Comparison of ENCODE assay signal across 35 cellular contexts in the genomic region with DNA sequence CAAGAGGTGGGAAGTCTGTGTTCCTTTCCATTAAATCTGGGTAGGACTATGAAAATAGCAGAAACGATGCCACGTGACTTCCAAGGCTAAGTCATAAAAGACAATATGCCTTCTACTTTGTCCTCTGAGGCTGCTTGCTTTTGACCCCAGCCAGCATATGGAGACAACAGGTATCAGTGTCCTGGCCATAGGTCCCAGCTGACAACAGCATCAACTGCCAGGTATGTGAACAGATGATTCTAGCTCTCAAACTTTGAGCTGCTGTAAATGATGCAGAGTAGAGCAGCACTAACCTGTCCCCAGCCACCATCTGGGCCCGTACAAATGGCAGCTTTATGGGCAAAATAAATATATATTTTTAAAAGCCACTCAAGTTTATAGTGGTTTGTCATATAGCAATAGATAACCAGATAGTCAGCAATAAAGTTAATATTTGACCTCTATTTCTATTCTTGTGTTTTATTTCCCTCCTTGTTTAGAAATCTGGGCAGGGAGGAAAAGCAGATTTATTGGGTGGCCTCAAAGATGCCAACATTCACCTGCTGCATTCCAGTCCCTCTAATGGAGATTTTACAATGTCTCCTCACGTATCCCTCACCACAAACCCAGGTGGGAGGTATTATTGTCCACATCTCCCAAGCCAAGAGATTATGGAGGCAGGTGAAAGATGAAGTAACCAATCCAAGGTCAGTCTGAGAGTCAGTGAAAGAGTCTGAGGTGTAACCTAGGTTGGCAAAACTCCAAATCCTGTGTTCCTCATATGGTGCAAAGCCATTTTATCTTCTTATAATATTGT.
"Had no signal": no experiment of that assay in that cellular context is flagged by ENCODE, and none has a peak within 500 bp of the region (broad histone marks: within the 10 kb centered on the region; RNA-seq: fewer than 3 reads in every experiment).

No MANE protein-coding gene starts in this region.

- H3K9me3 Mint-ChIP-seq: activated B cell treated with CpG ODN at 0.5 μM for 24 hours; activated naive CD4-positive, alpha-beta T cell treated with anti-CD3 and anti-CD28 coated beads, Interleukin-2, amount 50 U/mL, for 24 hours; activated T-cell treated with anti-CD3 and anti-CD28 coated beads, Interleukin-2, amount 50 U/mL, for 24 hours had no signal

- H3K27me3 ChIP-seq: ascending aorta, cardiac muscle cell had no signal

- H3K36me3 Mint-ChIP-seq: activated CD8-positive, alpha-beta memory T cell treated with anti-CD3 and anti-CD28 coated beads, Interleukin-2, amount 10 ng/mL, durations not matched to agents 7 days and 5 days; activated naive CD4-positive, alpha-beta T cell treated with anti-CD3 and anti-CD28 coated beads, Interleukin-2, amount 10 ng/mL, durations not matched to agents 7 days and 5 days; activated naive CD4-positive, alpha-beta T cell treated with anti-CD3 and anti-CD28 coated beads, Interleukin-2, amount 50 U/mL, for 24 hours; activated naive CD8-positive, alpha-beta T cell; activated naive CD8-positive, alpha-beta T cell treated with anti-CD3 and anti-CD28 coated beads, Interleukin-2, amount 10 ng/mL, durations not matched to agents 7 days and 5 days; brain had no signal

- H3K27ac Mint-ChIP-seq: activated B cell treated with CpG ODN at 0.5 μM for 24 hours; activated CD4-positive, alpha-beta memory T cell treated with anti-CD3 and anti-CD28 coated beads, Interleukin-2, amount 10 ng/mL, durations not matched to agents 7 days and 5 days; activated CD4-positive, alpha-beta T cell treated with anti-CD3 and anti-CD28 coated beads, Interleukin-2, amount 10 ng/mL, durations not matched to agents 24 days and 14 days; activated CD8-positive, alpha-beta memory T cell treated with anti-CD3 and anti-CD28 coated beads, Interleukin-2, amount 10 ng/mL, durations not matched to agents 7 days and 5 days; activated CD8-positive, alpha-beta T cell treated with anti-CD3 and anti-CD28 coated beads, Interleukin-2, amount 10 ng/mL, durations not matched to agents 7 days and 5 days; activated naive CD4-positive, alpha-beta T cell treated with anti-CD3 and anti-CD28 coated beads, Interleukin-2, amount 10 ng/mL, durations not matched to agents 7 days and 5 days; activated naive CD4-positive, alpha-beta T cell treated with anti-CD3 and anti-CD28 coated beads, Interleukin-2, amount 50 U/mL, for 24 hours; activated naive CD8-positive, alpha-beta T cell; activated naive CD8-positive, alpha-beta T cell treated with anti-CD3 and anti-CD28 coated beads, Interleukin-2, amount 10 ng/mL, durations not matched to agents 7 days and 5 days; activated naive CD8-positive, alpha-beta T cell treated with anti-CD3 and anti-CD28 coated beads, Interleukin-2, amount 50 U/mL, for 24 hours; activated T-cell treated with anti-CD3 and anti-CD28 coated beads, Interleukin-2, amount 50 U/mL, for 24 hours; activated T-helper 2 cell treated with anti-CD3 and anti-CD28 coated beads, Interferon-gamma antibody, Interleukin-2, Interleukin-4, amounts not matched to agents 10 μg/mL and 5 μg/mL and 100 μg/mL, durations not matched to agents 14 hours and 24 hours and 36 hours; T-helper 1 cell treated with Interleukin-12 subunit alpha and Interleukin-12 subunit beta and Interleukin-4 antibody, amounts not matched to agents 30 μg/mL and 1 μg/mL, for 36 hours; T-helper 2 cell treated with Interferon-gamma antibody and Interleukin-4, amounts not matched to agents 5 μg/mL and 100 μg/mL, for 36 hours had no signal

- DNase-seq: activated B cell treated with CpG ODN at 0.5 μM for 24 hours; activated CD4-positive, alpha-beta memory T cell treated with anti-CD3 and anti-CD28 coated beads, Interleukin-2, amount 10 ng/mL, durations not matched to agents 7 days and 5 days; activated CD4-positive, alpha-beta T cell treated with anti-CD3 and anti-CD28 coated beads for 4 hours; activated CD4-positive, alpha-beta T cell treated with anti-CD3 and anti-CD28 coated beads, Interleukin-2, amount 10 ng/mL, durations not matched to agents 24 days and 14 days; activated CD4-positive, alpha-beta T cell treated with anti-CD3 and anti-CD28 coated beads, Interleukin-2, amount 50 U/mL, for 48 hours; activated CD4-positive, CD25-positive, alpha-beta regulatory T cell treated with anti-CD3 and anti-CD28 coated beads, Interleukin-2, amount 50 U/mL, for 72 hours; activated CD8-positive, alpha-beta memory T cell treated with anti-CD3 and anti-CD28 coated beads for 24 hours; activated CD8-positive, alpha-beta memory T cell treated with anti-CD3 and anti-CD28 coated beads, Interleukin-2, amount 10 ng/mL, durations not matched to agents 7 days and 5 days; activated CD8-positive, alpha-beta memory T cell treated with anti-CD3 and anti-CD28 coated beads, Interleukin-2, amount 50 U/mL, for 48 hours; activated CD8-positive, alpha-beta T cell treated with anti-CD3 and anti-CD28 coated beads, Interleukin-2, amount 10 ng/mL, durations not matched to agents 7 days and 5 days; activated effector memory CD4-positive, alpha-beta T cell treated with Interleukin-2 at 50 U/mL for 16 hours; activated gamma-delta T cell; activated naive CD4-positive, alpha-beta T cell treated with anti-CD3 and anti-CD28 coated beads, Interleukin-2, amount 10 ng/mL, durations not matched to agents 7 days and 5 days; activated naive CD4-positive, alpha-beta T cell treated with Interleukin-2 at 50 U/mL for 16 hours; activated naive CD8-positive, alpha-beta T cell treated with anti-CD3 and anti-CD28 coated beads, Interleukin-2, amount 10 ng/mL, durations not matched to agents 7 days and 5 days; activated naive CD8-positive, alpha-beta T cell treated with anti-CD3 and anti-CD28 coated beads, Interleukin-2, amount 50 U/mL, for 24 hours; activated T-cell treated with anti-CD3 and anti-CD28 coated beads, Interleukin-2, amount 50 U/mL, for 24 hours; activated T-cell treated with anti-CD3 and anti-CD28 coated beads, Interleukin-2, amount 50 U/mL, for 48 hours; amygdala; anterior cingulate cortex; caudate nucleus; T-helper 1 cell; T-helper 2 cell; T-helper 9 cell had no signal

- H3K27ac ChIP-seq: ascending aorta, cardiac muscle cell, VCaP had no signal

- H3K4me1 Mint-ChIP-seq: activated B cell treated with CpG ODN at 0.5 μM for 24 hours; activated CD4-positive, alpha-beta memory T cell treated with anti-CD3 and anti-CD28 coated beads, Interleukin-2, amount 10 ng/mL, durations not matched to agents 7 days and 5 days; activated CD4-positive, alpha-beta T cell treated with anti-CD3 and anti-CD28 coated beads, Interleukin-2, amount 10 ng/mL, durations not matched to agents 24 days and 14 days; activated CD8-positive, alpha-beta memory T cell treated with anti-CD3 and anti-CD28 coated beads, Interleukin-2, amount 10 ng/mL, durations not matched to agents 7 days and 5 days; activated naive CD4-positive, alpha-beta T cell treated with anti-CD3 and anti-CD28 coated beads, Interleukin-2, amount 10 ng/mL, durations not matched to agents 7 days and 5 days; activated naive CD4-positive, alpha-beta T cell treated with anti-CD3 and anti-CD28 coated beads, Interleukin-2, amount 50 U/mL, for 24 hours; activated naive CD8-positive, alpha-beta T cell treated with anti-CD3 and anti-CD28 coated beads, Interleukin-2, amount 10 ng/mL, durations not matched to agents 7 days and 5 days; activated naive CD8-positive, alpha-beta T cell treated with anti-CD3 and anti-CD28 coated beads, Interleukin-2, amount 50 U/mL, for 24 hours; brain; central memory CD8-positive, alpha-beta T cell had no signal

- FAIRE-seq: TTC549 had no signal

- H3K4me3 Mint-ChIP-seq: activated B cell treated with CpG ODN at 0.5 μM for 24 hours; activated CD4-positive, alpha-beta memory T cell treated with anti-CD3 and anti-CD28 coated beads, Interleukin-2, amount 10 ng/mL, durations not matched to agents 7 days and 5 days; activated CD4-positive, alpha-beta T cell treated with anti-CD3 and anti-CD28 coated beads, Interleukin-2, amount 10 ng/mL, durations not matched to agents 24 days and 14 days; activated CD8-positive, alpha-beta memory T cell treated with anti-CD3 and anti-CD28 coated beads, Interleukin-2, amount 10 ng/mL, durations not matched to agents 7 days and 5 days; activated CD8-positive, alpha-beta T cell treated with anti-CD3 and anti-CD28 coated beads, Interleukin-2, amount 10 ng/mL, durations not matched to agents 7 days and 5 days; activated naive CD4-positive, alpha-beta T cell treated with anti-CD3 and anti-CD28 coated beads, Interleukin-2, amount 10 ng/mL, durations not matched to agents 7 days and 5 days; activated naive CD4-positive, alpha-beta T cell treated with anti-CD3 and anti-CD28 coated beads, Interleukin-2, amount 50 U/mL, for 24 hours; activated naive CD8-positive, alpha-beta T cell; activated naive CD8-positive, alpha-beta T cell treated with anti-CD3 and anti-CD28 coated beads, Interleukin-2, amount 10 ng/mL, durations not matched to agents 7 days and 5 days; activated naive CD8-positive, alpha-beta T cell treated with anti-CD3 and anti-CD28 coated beads, Interleukin-2, amount 50 U/mL, for 24 hours; activated T-cell treated with anti-CD3 and anti-CD28 coated beads, Interleukin-2, amount 50 U/mL, for 24 hours; brain; central memory CD8-positive, alpha-beta T cell; T-helper 1 cell treated with Interleukin-12 subunit alpha and Interleukin-12 subunit beta and Interleukin-4 antibody, amounts not matched to agents 30 μg/mL and 1 μg/mL, for 36 hours; T-helper 2 cell treated with Interferon-gamma antibody and Interleukin-4, amounts not matched to agents 5 μg/mL and 100 μg/mL, for 36 hours had no signal

- H3K36me3 ChIP-seq: ascending aorta, cardiac muscle cell had no signal

- H3K27me3 Mint-ChIP-seq: activated CD4-positive, alpha-beta memory T cell treated with anti-CD3 and anti-CD28 coated beads, Interleukin-2, amount 10 ng/mL, durations not matched to agents 7 days and 5 days; activated CD4-positive, alpha-beta T cell treated with anti-CD3 and anti-CD28 coated beads, Interleukin-2, amount 10 ng/mL, durations not matched to agents 24 days and 14 days; activated CD8-positive, alpha-beta memory T cell treated with anti-CD3 and anti-CD28 coated beads, Interleukin-2, amount 10 ng/mL, durations not matched to agents 7 days and 5 days; activated naive CD4-positive, alpha-beta T cell treated with anti-CD3 and anti-CD28 coated beads, Interleukin-2, amount 10 ng/mL, durations not matched to agents 7 days and 5 days; activated naive CD4-positive, alpha-beta T cell treated with anti-CD3 and anti-CD28 coated beads, Interleukin-2, amount 50 U/mL, for 24 hours; activated naive CD8-positive, alpha-beta T cell treated with anti-CD3 and anti-CD28 coated beads, Interleukin-2, amount 10 ng/mL, durations not matched to agents 7 days and 5 days; activated naive CD8-positive, alpha-beta T cell treated with anti-CD3 and anti-CD28 coated beads, Interleukin-2, amount 50 U/mL, for 24 hours; central memory CD8-positive, alpha-beta T cell had no signal

- H3K4me1 ChIP-seq: ascending aorta had no signal

- H3K9me3 ChIP-seq: ascending aorta had no signal

- H3K4me3 ChIP-seq: ascending aorta, cardiac muscle cell had no signal

- ATAC-seq: activated CD8-positive, alpha-beta memory T cell treated with anti-CD3 and anti-CD28 coated beads, Interleukin-2, amount 10 ng/mL, durations not matched to agents 7 days and 5 days; activated CD8-positive, alpha-beta T cell treated with anti-CD3 and anti-CD28 coated beads, Interleukin-2, amount 10 ng/mL, durations not matched to agents 7 days and 5 days; activated naive CD8-positive, alpha-beta T cell treated with anti-CD3 and anti-CD28 coated beads, Interleukin-2, amount 50 U/mL, for 24 hours had no signal
